12 cellular contexts compared by ENCODE assay signal in the genomic region with DNA sequence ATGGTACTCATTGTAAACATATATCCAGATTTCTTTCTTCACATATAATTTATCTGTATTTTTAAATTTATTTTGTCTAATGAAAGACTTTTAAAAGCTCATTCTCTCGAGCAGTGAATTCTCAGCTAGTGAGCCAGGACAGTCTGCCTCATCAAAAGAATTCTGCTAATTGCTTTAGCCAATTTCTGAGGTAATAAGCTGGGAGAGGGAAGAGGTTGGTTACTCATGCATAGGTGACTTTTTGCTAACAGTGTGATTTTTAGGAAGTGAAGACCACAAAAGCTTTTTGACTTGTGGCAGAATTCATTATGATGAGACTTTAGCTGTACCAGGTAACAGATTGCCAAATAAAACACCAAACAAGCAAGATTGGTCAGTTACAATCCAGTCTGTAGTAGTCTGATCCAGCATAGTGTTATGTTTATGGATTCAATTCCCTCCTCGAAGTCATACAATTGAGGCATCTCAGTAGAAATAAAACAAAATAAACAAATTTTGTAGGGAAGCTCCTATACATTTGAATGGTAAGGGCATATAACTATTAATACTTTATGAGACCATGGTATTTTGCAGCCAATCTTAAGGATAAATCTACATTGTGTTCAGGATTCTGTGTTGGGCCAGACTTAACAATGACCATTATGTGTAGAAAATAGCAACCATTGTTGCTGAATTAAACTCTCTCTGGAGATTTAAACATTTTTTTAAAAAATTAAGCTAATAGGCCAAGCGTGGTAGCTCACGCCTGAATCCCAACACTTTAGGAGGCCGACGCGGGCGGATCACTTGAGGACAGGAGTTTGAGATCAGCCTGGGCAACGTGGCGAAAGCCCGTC. TPM values are rescaled to one million over a fixed set of nuclear protein-coding genes. Genes with fewer than 3 reads are reported as not detected.
DNase-seq lines count a peak whose midpoint lies in the region; ATAC-seq, FAIRE-seq and TF ChIP-seq lines count a peak whose summit lies in the region.
"Had no signal": no experiment of that assay in that cellular context is flagged by ENCODE, and none has a peak within 500 bp of the region (broad histone marks: within the 10 kb centered on the region; RNA-seq: fewer than 3 reads in every experiment).

No MANE protein-coding gene starts in this region.

- peak overlapping the region; percentile 89 to 97 (median 90) for H3K27ac Mint-ChIP-seq in nephron
- H3K27ac Mint-ChIP-seq in stimulated activated effector memory CD8-positive, alpha-beta T cell treated with anti-CD3 and anti-CD28 coated beads, Interleukin-12 subunit alpha, Interleukin-12 subunit beta, amount 100 ng/mL, for 72 hours, result no peak overlapping the region
- H3K27ac Mint-ChIP-seq: activated B cell treated with CpG ODN at 0.5 μM for 24 hours; activated T-cell treated with anti-CD3 and anti-CD28 coated beads, Interleukin-2, amount 50 U/mL, for 24 hours had no signal

- H3K9me3 Mint-ChIP-seq in nephron, result no peaks in the 10 kb centered on the region
- no peaks in the 10 kb centered on the region for H3K9me3 Mint-ChIP-seq in stimulated activated effector memory CD8-positive, alpha-beta T cell treated with anti-CD3 and anti-CD28 coated beads, Interleukin-12 subunit alpha, Interleukin-12 subunit beta, amount 100 ng/mL, for 72 hours
- H3K9me3 Mint-ChIP-seq: activated B cell treated with CpG ODN at 0.5 μM for 24 hours; activated T-cell treated with anti-CD3 and anti-CD28 coated beads, Interleukin-2, amount 50 U/mL, for 24 hours had no signal

- H3K27ac ChIP-seq in esophagus muscularis mucosa (replicated peaks in 1 of 4) (peak overlapping the region; percentile 22 to 68 (median 59)), upper lobe of right lung (peak overlapping the region; percentile 17)

- TF ChIP-seq CTCF in esophagus muscularis mucosa (IDR thresholded peaks at IDR 0.05) (no peak), nephron (IDR thresholded peaks at IDR 0.05; ENCODE audit: unreplicated experiment in 3 of 3) (no peak), upper lobe of right lung (IDR thresholded peaks at IDR 0.05) (no peak)

- peak overlapping the region in 2 of 4 donors; percentile 6 to 24 for H3K4me3 ChIP-seq in esophagus muscularis mucosa
- H3K4me3 ChIP-seq in upper lobe of right lung, result no peak overlapping the region

- peaks cover 26% of the 10 kb centered on the region for H3K36me3 Mint-ChIP-seq in nephron (ENCODE audit: low read depth)
- H3K36me3 Mint-ChIP-seq in stimulated activated effector memory CD8-positive, alpha-beta T cell treated with anti-CD3 and anti-CD28 coated beads, Interleukin-12 subunit alpha, Interleukin-12 subunit beta, amount 100 ng/mL, for 72 hours, result no peaks in the 10 kb centered on the region

- H3K4me1 ChIP-seq in esophagus muscularis mucosa, result peaks cover 6 to 49% (median 24%) of the 10 kb centered on the region in 4 donors
- H3K4me1 ChIP-seq in upper lobe of right lung, result peaks cover 8% of the 10 kb centered on the region

- intact Hi-C loops in esophagus muscularis mucosa (cut with DNase I), result no loop called here
- intact Hi-C loops in upper lobe of right lung (cut with DNase I), result no loop called here

- TF ChIP-seq POLR2A in esophagus muscularis mucosa (IDR thresholded peaks at IDR 0.05; ENCODE audit: low read depth), result no peak

- TF ChIP-seq EP300 in esophagus muscularis mucosa (IDR thresholded peaks at IDR 0.05), result no peak

- no peaks in the 10 kb centered on the region for H3K9me3 ChIP-seq in esophagus muscularis mucosa
- H3K9me3 ChIP-seq in upper lobe of right lung, result no peaks in the 10 kb centered on the region

- H3K36me3 ChIP-seq in esophagus muscularis mucosa (no peaks in the 10 kb centered on the region), upper lobe of right lung (no peaks in the 10 kb centered on the region)

- ATAC-seq in upper lobe of right lung (no peak), HG03520 (IDR thresholded peaks at IDR 0.05; ENCODE audit: unreplicated experiment) (no peak)
- ATAC-seq in stimulated activated effector memory CD8-positive, alpha-beta T cell treated with anti-CD3 and anti-CD28 coated beads, Interleukin-12 subunit alpha, Interleukin-12 subunit beta, amount 100 ng/mL, for 72 hours, result no peak

- DNase-seq in RCC 7860 (ENCODE audit: low spot score), result no peak
- no peak for DNase-seq in esophagus muscularis mucosa (ENCODE audit: extremely low spot score)
- no peak for DNase-seq in upper lobe of right lung
- no peak for DNase-seq in COR-L47 (lab: John Stamatoyannopoulos, UW)
- DNase-seq in stimulated activated effector memory CD8-positive, alpha-beta T cell treated with anti-CD3 and anti-CD28 coated beads, Interleukin-12 subunit alpha, Interleukin-12 subunit beta, amount 100 ng/mL, for 72 hours (ENCODE audit: low spot score in 2 of 2), result no peak
- DNase-seq: activated B cell treated with CpG ODN at 0.5 μM for 24 hours; activated T-cell treated with anti-CD3 and anti-CD28 coated beads, Interleukin-2, amount 50 U/mL, for 24 hours; Karpas-422; RPMI8226 had no signal

- peak overlapping the region; percentile 44 to 56 (median 54) for H3K4me3 Mint-ChIP-seq in nephron
- no peak overlapping the region for H3K4me3 Mint-ChIP-seq in stimulated activated effector memory CD8-positive, alpha-beta T cell treated with anti-CD3 and anti-CD28 coated beads, Interleukin-12 subunit alpha, Interleukin-12 subunit beta, amount 100 ng/mL, for 72 hours
- H3K4me3 Mint-ChIP-seq: activated B cell treated with CpG ODN at 0.5 μM for 24 hours; activated T-cell treated with anti-CD3 and anti-CD28 coated beads, Interleukin-2, amount 50 U/mL, for 24 hours had no signal

- peak; percentile 14 for FAIRE-seq in RCC 7860 (lab: Jason Lieb, UNC)
- FAIRE-seq: bronchial epithelial cell had no signal

- H3K4me1 Mint-ChIP-seq in nephron, result peaks cover 49% of the 10 kb centered on the region
- no peaks in the 10 kb centered on the region for H3K4me1 Mint-ChIP-seq in stimulated activated effector memory CD8-positive, alpha-beta T cell treated with anti-CD3 and anti-CD28 coated beads, Interleukin-12 subunit alpha, Interleukin-12 subunit beta, amount 100 ng/mL, for 72 hours
- H3K4me1 Mint-ChIP-seq: activated B cell treated with CpG ODN at 0.5 μM for 24 hours had no signal

- no peaks in the 10 kb centered on the region for H3K27me3 Mint-ChIP-seq in nephron (ENCODE audit: low read depth)
- H3K27me3 Mint-ChIP-seq: activated B cell treated with CpG ODN at 0.5 μM for 24 hours had no signal

- no peaks in the 10 kb centered on the region for H3K27me3 ChIP-seq in esophagus muscularis mucosa
- H3K27me3 ChIP-seq in upper lobe of right lung, result no peaks in the 10 kb centered on the region

- 53% methylated on average over 11 of the region's 11 CpGs for WGBS in esophagus muscularis mucosa

RNA-seq across cellular contexts. Expression of a gene that starts 21.3 kb away (rescaled TPM):
- total RNA-seq in esophagus muscularis mucosa (10 to 100 TPM; 76.8 to 84.0 (median 80.8) TPM), upper lobe of right lung (212 TPM)
- total RNA-seq: activated B cell treated with CpG ODN at 0.5 μM for 24 hours had no signal
